1 cellular context compared by ENCODE assay signal in the genomic region with DNA sequence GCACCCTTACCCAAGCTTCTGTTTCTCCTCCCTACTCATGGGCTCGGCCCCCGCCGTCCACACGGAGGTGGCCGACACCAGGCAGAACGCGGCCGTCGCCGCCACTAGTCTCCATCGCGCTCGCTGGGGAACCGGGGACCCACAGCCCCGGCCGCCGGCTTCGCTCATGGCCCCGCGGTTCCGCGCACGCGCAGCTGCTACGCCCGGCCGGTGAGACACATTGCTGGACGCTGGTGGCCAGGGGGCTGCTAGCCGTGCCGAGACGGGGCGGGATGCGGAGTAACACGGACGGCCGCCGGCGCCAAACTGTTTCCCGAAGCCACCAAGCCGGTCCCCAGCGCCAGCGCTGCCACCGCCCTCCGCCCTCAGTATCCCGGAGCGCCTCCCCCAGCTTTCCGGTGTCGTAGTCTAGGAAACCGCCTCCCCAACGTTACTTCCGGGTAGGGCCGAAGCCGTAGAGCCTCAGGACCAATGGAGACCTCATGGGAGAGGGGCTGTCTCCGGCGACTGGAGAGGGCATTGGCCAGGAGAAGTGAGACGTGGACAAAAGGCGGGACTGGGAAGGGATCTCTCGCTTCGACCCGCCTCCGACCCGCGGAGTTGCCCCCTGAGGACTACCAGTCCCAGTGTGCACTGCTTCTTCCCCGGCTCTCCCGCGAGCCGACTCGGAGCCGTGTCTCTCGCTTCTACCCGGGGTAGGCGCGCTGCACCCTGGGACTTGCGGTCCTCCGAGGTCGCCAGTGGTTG.
A peak's percentile ranks its signal among the peaks of the same experiment; 100 is the strongest.
TF ChIP-seq lines count a peak whose summit lies in the region.

A gene with protein sequence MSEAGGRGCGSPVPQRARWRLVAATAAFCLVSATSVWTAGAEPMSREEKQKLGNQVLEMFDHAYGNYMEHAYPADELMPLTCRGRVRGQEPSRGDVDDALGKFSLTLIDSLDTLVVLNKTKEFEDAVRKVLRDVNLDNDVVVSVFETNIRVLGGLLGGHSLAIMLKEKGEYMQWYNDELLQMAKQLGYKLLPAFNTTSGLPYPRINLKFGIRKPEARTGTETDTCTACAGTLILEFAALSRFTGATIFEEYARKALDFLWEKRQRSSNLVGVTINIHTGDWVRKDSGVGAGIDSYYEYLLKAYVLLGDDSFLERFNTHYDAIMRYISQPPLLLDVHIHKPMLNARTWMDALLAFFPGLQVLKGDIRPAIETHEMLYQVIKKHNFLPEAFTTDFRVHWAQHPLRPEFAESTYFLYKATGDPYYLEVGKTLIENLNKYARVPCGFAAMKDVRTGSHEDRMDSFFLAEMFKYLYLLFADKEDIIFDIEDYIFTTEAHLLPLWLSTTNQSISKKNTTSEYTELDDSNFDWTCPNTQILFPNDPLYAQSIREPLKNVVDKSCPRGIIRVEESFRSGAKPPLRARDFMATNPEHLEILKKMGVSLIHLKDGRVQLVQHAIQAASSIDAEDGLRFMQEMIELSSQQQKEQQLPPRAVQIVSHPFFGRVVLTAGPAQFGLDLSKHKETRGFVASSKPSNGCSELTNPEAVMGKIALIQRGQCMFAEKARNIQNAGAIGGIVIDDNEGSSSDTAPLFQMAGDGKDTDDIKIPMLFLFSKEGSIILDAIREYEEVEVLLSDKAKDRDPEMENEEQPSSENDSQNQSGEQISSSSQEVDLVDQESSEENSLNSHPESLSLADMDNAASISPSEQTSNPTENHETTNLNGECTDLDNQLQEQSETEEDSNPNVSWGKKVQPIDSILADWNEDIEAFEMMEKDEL (minus strand): TSS at position 380 of the 747 bp plus-strand sequence. CDS start 212 bp downstream, at position 168.

TF ChIP-seq in K562, 482 proteins besides CTCF, POLR2A, EP300 and RAD21 (continued from another document and continues in another):
- TF ChIP-seq, protein P1, sequence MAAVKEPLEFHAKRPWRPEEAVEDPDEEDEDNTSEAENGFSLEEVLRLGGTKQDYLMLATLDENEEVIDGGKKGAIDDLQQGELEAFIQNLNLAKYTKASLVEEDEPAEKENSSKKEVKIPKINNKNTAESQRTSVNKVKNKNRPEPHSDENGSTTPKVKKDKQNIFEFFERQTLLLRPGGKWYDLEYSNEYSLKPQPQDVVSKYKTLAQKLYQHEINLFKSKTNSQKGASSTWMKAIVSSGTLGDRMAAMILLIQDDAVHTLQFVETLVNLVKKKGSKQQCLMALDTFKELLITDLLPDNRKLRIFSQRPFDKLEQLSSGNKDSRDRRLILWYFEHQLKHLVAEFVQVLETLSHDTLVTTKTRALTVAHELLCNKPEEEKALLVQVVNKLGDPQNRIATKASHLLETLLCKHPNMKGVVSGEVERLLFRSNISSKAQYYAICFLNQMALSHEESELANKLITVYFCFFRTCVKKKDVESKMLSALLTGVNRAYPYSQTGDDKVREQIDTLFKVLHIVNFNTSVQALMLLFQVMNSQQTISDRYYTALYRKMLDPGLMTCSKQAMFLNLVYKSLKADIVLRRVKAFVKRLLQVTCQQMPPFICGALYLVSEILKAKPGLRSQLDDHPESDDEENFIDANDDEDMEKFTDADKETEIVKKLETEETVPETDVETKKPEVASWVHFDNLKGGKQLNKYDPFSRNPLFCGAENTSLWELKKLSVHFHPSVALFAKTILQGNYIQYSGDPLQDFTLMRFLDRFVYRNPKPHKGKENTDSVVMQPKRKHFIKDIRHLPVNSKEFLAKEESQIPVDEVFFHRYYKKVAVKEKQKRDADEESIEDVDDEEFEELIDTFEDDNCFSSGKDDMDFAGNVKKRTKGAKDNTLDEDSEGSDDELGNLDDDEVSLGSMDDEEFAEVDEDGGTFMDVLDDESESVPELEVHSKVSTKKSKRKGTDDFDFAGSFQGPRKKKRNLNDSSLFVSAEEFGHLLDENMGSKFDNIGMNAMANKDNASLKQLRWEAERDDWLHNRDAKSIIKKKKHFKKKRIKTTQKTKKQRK (IDR thresholded peaks at IDR 0.05; ENCODE audit: borderline replicate concordance, low read depth, low read length) = peak; percentile 86
- TF ChIP-seq, protein P2, sequence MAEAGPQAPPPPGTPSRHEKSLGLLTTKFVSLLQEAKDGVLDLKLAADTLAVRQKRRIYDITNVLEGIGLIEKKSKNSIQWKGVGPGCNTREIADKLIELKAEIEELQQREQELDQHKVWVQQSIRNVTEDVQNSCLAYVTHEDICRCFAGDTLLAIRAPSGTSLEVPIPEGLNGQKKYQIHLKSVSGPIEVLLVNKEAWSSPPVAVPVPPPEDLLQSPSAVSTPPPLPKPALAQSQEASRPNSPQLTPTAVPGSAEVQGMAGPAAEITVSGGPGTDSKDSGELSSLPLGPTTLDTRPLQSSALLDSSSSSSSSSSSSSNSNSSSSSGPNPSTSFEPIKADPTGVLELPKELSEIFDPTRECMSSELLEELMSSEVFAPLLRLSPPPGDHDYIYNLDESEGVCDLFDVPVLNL (CRISPR knock-in tag; IDR thresholded peaks at IDR 0.05; ENCODE audit: low read depth) = no peak; the same call in 1 of the 2 replicates
- TF ChIP-seq, protein P3, sequence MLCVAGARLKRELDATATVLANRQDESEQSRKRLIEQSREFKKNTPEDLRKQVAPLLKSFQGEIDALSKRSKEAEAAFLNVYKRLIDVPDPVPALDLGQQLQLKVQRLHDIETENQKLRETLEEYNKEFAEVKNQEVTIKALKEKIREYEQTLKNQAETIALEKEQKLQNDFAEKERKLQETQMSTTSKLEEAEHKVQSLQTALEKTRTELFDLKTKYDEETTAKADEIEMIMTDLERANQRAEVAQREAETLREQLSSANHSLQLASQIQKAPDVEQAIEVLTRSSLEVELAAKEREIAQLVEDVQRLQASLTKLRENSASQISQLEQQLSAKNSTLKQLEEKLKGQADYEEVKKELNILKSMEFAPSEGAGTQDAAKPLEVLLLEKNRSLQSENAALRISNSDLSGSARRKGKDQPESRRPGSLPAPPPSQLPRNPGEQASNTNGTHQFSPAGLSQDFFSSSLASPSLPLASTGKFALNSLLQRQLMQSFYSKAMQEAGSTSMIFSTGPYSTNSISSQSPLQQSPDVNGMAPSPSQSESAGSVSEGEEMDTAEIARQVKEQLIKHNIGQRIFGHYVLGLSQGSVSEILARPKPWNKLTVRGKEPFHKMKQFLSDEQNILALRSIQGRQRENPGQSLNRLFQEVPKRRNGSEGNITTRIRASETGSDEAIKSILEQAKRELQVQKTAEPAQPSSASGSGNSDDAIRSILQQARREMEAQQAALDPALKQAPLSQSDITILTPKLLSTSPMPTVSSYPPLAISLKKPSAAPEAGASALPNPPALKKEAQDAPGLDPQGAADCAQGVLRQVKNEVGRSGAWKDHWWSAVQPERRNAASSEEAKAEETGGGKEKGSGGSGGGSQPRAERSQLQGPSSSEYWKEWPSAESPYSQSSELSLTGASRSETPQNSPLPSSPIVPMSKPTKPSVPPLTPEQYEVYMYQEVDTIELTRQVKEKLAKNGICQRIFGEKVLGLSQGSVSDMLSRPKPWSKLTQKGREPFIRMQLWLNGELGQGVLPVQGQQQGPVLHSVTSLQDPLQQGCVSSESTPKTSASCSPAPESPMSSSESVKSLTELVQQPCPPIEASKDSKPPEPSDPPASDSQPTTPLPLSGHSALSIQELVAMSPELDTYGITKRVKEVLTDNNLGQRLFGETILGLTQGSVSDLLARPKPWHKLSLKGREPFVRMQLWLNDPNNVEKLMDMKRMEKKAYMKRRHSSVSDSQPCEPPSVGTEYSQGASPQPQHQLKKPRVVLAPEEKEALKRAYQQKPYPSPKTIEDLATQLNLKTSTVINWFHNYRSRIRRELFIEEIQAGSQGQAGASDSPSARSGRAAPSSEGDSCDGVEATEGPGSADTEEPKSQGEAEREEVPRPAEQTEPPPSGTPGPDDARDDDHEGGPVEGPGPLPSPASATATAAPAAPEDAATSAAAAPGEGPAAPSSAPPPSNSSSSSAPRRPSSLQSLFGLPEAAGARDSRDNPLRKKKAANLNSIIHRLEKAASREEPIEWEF (CRISPR knock-in tag; IDR thresholded peaks at IDR 0.05) = no peak
- TF ChIP-seq, protein P4, sequence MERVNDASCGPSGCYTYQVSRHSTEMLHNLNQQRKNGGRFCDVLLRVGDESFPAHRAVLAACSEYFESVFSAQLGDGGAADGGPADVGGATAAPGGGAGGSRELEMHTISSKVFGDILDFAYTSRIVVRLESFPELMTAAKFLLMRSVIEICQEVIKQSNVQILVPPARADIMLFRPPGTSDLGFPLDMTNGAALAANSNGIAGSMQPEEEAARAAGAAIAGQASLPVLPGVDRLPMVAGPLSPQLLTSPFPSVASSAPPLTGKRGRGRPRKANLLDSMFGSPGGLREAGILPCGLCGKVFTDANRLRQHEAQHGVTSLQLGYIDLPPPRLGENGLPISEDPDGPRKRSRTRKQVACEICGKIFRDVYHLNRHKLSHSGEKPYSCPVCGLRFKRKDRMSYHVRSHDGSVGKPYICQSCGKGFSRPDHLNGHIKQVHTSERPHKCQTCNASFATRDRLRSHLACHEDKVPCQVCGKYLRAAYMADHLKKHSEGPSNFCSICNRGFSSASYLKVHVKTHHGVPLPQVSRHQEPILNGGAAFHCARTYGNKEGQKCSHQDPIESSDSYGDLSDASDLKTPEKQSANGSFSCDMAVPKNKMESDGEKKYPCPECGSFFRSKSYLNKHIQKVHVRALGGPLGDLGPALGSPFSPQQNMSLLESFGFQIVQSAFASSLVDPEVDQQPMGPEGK (CRISPR knock-in tag; IDR thresholded peaks at IDR 0.05; ENCODE audit: borderline replicate concordance) = no peak
- TF ChIP-seq SOX6 (IDR thresholded peaks at IDR 0.05) = no peak
- 0 out of 2 replicates have a peak, but pooled peaks have one; percentile 2 for TF ChIP-seq JUND (IDR thresholded peaks at IDR 0.05; ENCODE audit: borderline replicate concordance, low read depth, low read length)
- peak; percentile 14; the same call in 1 of the 3 replicates for TF ChIP-seq JUND (tag; IDR thresholded peaks at IDR 0.05; ENCODE audit: borderline replicate concordance, low read depth, low read length)
- TF ChIP-seq POLR2AphosphoS5 (IDR thresholded peaks at IDR 0.05; ENCODE audit: control insufficient read depth, insufficient read depth, low read depth, low read length) = peak; percentile 70; the same call in 1 of the 2 replicates
- TF ChIP-seq, protein P5, sequence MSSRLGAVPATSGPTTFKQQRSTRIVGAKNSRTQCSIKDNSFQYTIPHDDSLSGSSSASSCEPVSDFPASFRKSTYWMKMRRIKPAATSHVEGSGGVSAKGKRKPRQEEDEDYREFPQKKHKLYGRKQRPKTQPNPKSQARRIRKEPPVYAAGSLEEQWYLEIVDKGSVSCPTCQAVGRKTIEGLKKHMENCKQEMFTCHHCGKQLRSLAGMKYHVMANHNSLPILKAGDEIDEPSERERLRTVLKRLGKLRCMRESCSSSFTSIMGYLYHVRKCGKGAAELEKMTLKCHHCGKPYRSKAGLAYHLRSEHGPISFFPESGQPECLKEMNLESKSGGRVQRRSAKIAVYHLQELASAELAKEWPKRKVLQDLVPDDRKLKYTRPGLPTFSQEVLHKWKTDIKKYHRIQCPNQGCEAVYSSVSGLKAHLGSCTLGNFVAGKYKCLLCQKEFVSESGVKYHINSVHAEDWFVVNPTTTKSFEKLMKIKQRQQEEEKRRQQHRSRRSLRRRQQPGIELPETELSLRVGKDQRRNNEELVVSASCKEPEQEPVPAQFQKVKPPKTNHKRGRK (tag; IDR thresholded peaks at IDR 0.05) = no peak
- TF ChIP-seq, protein P6, sequence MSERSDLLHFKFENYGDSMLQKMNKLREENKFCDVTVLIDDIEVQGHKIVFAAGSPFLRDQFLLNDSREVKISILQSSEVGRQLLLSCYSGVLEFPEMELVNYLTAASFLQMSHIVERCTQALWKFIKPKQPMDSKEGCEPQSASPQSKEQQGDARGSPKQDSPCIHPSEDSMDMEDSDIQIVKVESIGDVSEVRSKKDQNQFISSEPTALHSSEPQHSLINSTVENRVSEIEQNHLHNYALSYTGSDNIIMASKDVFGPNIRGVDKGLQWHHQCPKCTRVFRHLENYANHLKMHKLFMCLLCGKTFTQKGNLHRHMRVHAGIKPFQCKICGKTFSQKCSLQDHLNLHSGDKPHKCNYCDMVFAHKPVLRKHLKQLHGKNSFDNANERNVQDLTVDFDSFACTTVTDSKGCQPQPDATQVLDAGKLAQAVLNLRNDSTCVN (CRISPR knock-in tag; IDR thresholded peaks at IDR 0.05) = no peak
- TF ChIP-seq, protein P7, sequence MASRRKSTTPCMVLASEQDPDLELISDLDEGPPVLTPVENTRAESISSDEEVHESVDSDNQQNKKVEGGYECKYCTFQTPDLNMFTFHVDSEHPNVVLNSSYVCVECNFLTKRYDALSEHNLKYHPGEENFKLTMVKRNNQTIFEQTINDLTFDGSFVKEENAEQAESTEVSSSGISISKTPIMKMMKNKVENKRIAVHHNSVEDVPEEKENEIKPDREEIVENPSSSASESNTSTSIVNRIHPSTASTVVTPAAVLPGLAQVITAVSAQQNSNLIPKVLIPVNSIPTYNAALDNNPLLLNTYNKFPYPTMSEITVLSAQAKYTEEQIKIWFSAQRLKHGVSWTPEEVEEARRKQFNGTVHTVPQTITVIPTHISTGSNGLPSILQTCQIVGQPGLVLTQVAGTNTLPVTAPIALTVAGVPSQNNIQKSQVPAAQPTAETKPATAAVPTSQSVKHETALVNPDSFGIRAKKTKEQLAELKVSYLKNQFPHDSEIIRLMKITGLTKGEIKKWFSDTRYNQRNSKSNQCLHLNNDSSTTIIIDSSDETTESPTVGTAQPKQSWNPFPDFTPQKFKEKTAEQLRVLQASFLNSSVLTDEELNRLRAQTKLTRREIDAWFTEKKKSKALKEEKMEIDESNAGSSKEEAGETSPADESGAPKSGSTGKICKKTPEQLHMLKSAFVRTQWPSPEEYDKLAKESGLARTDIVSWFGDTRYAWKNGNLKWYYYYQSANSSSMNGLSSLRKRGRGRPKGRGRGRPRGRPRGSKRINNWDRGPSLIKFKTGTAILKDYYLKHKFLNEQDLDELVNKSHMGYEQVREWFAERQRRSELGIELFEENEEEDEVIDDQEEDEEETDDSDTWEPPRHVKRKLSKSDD (conservative IDR thresholded peaks at IDR 0.05; ENCODE audit: low read length) = no peak
- peak; percentile 28 for TF ChIP-seq CHD1 (IDR thresholded peaks at IDR 0.05; ENCODE audit: low read length)
- TF ChIP-seq ETV6 (IDR thresholded peaks at IDR 0.05; ENCODE audit: borderline replicate concordance in 1 of 2, low read depth in 2 of 2, low read length in 1 of 2) = no peak
- no peak for TF ChIP-seq ETV6 (CRISPR knock-in tag; IDR thresholded peaks at IDR 0.05; ENCODE audit: borderline replicate concordance)
- TF ChIP-seq, protein P8, sequence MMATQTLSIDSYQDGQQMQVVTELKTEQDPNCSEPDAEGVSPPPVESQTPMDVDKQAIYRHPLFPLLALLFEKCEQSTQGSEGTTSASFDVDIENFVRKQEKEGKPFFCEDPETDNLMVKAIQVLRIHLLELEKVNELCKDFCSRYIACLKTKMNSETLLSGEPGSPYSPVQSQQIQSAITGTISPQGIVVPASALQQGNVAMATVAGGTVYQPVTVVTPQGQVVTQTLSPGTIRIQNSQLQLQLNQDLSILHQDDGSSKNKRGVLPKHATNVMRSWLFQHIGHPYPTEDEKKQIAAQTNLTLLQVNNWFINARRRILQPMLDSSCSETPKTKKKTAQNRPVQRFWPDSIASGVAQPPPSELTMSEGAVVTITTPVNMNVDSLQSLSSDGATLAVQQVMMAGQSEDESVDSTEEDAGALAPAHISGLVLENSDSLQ (IDR thresholded peaks at IDR 0.05) = peak; percentile 90
- no peak for TF ChIP-seq DDX20 (tag; IDR thresholded peaks at IDR 0.05; ENCODE audit: low read depth)
- peak; percentile 66 for TF ChIP-seq POLR2H (tag; IDR thresholded peaks at IDR 0.05; ENCODE audit: low read depth)
- no peak for TF ChIP-seq ZNF76 (CRISPR knock-in tag; IDR thresholded peaks at IDR 0.05; ENCODE audit: borderline replicate concordance)
- TF ChIP-seq, protein P9, sequence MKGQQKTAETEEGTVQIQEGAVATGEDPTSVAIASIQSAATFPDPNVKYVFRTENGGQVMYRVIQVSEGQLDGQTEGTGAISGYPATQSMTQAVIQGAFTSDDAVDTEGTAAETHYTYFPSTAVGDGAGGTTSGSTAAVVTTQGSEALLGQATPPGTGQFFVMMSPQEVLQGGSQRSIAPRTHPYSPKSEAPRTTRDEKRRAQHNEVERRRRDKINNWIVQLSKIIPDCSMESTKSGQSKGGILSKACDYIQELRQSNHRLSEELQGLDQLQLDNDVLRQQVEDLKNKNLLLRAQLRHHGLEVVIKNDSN (CRISPR knock-in tag; IDR thresholded peaks at IDR 0.05) = no peak
- no peak for TF ChIP-seq ZKSCAN8 (CRISPR knock-in tag; IDR thresholded peaks at IDR 0.05)
- no peak for TF ChIP-seq ZNF324 (CRISPR knock-in tag; IDR thresholded peaks at IDR 0.05)
